In the genomic region with DNA sequence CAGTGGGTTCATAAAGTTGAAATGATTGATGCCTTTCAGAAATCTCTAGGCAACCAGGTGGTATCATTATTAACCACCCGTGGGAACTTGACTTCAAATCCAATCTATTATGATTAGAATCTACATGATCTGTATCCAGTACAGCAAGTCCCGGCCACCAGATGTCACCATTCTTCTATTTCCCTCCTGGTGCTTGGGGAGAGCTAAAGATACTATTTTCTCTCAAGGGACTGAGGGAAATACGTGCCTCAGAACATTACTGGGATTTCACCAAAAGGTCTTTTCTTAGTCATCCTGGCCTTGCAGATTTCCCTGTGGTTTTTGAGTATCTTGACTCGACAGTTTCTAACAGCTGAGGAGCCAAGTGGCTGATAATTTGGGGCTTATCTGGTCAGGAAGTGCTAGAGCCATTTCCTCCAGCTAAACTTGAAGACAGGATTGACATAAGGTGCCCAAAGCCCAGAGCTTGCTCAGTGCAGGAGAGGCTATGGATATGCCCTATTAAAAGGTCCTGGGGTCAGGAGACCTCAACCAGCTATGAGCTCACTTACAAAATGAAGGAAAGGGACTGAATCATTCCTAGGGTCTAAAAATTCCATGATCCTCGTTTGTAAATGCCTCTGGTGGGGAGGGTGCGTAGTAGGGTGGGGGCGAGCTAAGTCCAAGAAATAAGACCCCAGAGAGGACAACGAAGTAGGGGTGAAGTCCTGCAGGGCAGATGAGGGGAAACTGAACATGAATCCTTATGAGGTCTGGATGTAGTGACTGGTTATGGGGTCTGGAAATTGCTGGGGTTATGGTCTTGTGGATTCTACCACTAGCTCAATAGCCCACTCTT, we compare ENCODE assay signal across 8 cellular contexts.
DNase-seq lines count a peak whose midpoint lies in the region; ATAC-seq and TF ChIP-seq lines count a peak whose summit lies in the region.

No MANE protein-coding gene starts in this region.

- no peaks in the 10 kb centered on the region for H3K9me3 ChIP-seq in left lung

- intact Hi-C loops in left lung (cut with DNase I), result loop anchor here in 1 of 2 donors (10.0 kb wide), 2 partner anchors 296 to 326 kb away; no protein-coding TSS in a partner anchor

- H3K27ac ChIP-seq in left lung, result peak overlapping the region; percentile 91 to 94

- TF ChIP-seq CTCF in left lung (IDR thresholded peaks at IDR 0.05), result peak; percentile 75 to 82

- H3K4me1 ChIP-seq in left lung, result peaks cover 12 to 44% of the 10 kb centered on the region in 2 donors

- peak; percentile 30 for ATAC-seq in GM19025 (IDR thresholded peaks at IDR 0.05; ENCODE audit: low read depth, unreplicated experiment)
- peak; percentile 50 for ATAC-seq in HG03342 (IDR thresholded peaks at IDR 0.05; ENCODE audit: unreplicated experiment)
- ATAC-seq in left lung, result peak; percentile 74

- peak; percentile 95 for DNase-seq in Ammon's horn (ENCODE audit: low spot score)
- DNase-seq in NCI-H460 (ENCODE audit: extremely low read depth, low read depth), result peak; percentile 90
- peak; percentile 73 for DNase-seq in activated CD4-positive, CD25-positive, alpha-beta regulatory T cell treated with anti-CD3 and anti-CD28 coated beads, Interleukin-2, amount 50 U/mL, for 72 hours
- DNase-seq in cerebellum (ENCODE audit: low spot score), result peak; percentile 80
- DNase-seq in left lung, result peak in 1 of 2 donors; percentile 89
- DNase-seq in stimulated activated CD4-positive, alpha-beta T cell treated with anti-CD3 and anti-CD28 coated beads, Interleukin-4, amount 100 ng/mL, for 24 hours, result peak; percentile 90

- no peaks in the 10 kb centered on the region for H3K36me3 ChIP-seq in left lung

- no peaks in the 10 kb centered on the region for H3K27me3 ChIP-seq in left lung

- no peak overlapping the region for H3K4me3 ChIP-seq in left lung
